ENCODE assay signal across 9 cellular contexts in the genomic region with DNA sequence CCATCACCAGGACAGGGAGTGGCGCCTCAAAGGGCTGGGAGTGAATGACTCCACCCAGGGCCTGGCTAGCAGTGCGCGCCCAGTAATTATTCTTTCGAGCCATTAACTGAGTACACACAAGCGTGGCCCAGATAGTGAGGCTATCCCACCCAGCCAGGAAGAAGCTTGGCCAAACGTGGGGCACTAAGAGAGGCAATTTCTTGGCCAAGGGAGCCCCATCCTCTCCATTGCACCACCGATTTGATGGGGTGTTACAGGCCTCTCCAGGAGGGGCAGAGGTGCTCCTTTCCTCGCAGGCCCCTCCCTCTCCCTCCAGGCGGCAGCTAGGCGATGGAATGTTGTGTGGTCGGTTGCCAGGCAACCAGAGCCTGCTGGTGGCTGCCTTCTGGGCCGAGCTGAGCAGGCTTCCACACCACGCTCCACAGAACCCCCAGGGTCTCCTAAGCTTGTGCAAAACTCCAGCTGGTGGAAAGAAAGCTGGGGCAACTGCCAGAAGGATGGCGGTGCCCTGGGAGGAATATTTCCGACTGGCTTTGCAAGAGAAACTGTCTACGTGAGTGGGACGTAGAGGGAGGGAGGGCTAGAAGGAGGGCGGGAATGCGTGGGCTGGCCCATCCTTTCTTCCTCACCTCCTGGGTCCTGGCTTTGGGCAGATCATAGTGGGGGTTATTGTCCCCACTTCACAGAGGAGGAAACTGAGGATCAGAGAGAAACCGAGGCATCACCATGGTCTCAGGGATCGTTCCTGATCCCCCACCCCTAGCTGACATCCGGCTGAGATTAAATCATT. TPM values are rescaled to one million over a fixed set of nuclear protein-coding genes. Genes with fewer than 3 reads are reported as not detected.
A peak's percentile ranks its signal among the peaks of the same experiment; 100 is the strongest.
DNase-seq lines count a peak whose midpoint lies in the region; TF ChIP-seq lines count a peak whose summit lies in the region.
"Had no signal": no experiment of that assay in that cellular context is flagged by ENCODE, and none has a peak within 500 bp of the region (broad histone marks: within the 10 kb centered on the region; RNA-seq: fewer than 3 reads in every experiment).

A gene (plus strand): TSS at position 364 of the 790 bp plus-strand sequence. CDS start 134 bp downstream, at position 498.

- no peaks in the 10 kb centered on the region for H3K9me3 Mint-ChIP-seq in MCF 10A (ENCODE audit: unreplicated experiment)
- no peaks in the 10 kb centered on the region for H3K9me3 Mint-ChIP-seq in T-helper 2 cell treated with Interferon-gamma antibody and Interleukin-4, amounts not matched to agents 5 μg/mL and 100 μg/mL, for 36 hours

- H3K36me3 ChIP-seq in suprapubic skin, result no peaks in the 10 kb centered on the region

- no peak for TF ChIP-seq EP300 in suprapubic skin (IDR thresholded peaks at IDR 0.05)

- intact Hi-C loops in MCF 10A (cut with micrococcal nuclease), result loop anchor here (10.0 kb wide), 1 partner anchor 245 kb away; a partner anchor contains a TSS

- in situ Hi-C loops in GM13977 (cut with MboI; ENCODE audit: low pct_unique_long_range_greater_than_20kb, low sequenced_read_pairs, unreplicated experiment), result no loop called here

- no TSS peak for BruUV-seq in MCF 10A (replicated peaks; lab: Mats Ljungman, UMichigan)

- H3K4me1 ChIP-seq in suprapubic skin, result peaks cover 31% of the 10 kb centered on the region

- H3K27ac Mint-ChIP-seq in MCF 10A (ENCODE audit: low read depth, unreplicated experiment), result no peak within 1 kb of the TSS
- H3K27ac Mint-ChIP-seq in T-helper 2 cell treated with Interferon-gamma antibody and Interleukin-4, amounts not matched to agents 5 μg/mL and 100 μg/mL, for 36 hours, result no peak within 1 kb of the TSS
- H3K27ac Mint-ChIP-seq: T-cell had no signal

- peak within 1 kb of the TSS; percentile 53 for H3K27ac ChIP-seq in suprapubic skin

- TF ChIP-seq POLR2A in suprapubic skin (IDR thresholded peaks at IDR 0.05), result no peak

- CTCF ChIA-PET in MCF 10A (lab: Yijun Ruan, JAX), result interaction anchor here (0.6 to 6.9 kb wide), 4 partner anchors 25 to 170 kb away, joined by 3 to 45 read pairs (median 3); no protein-coding TSS in a partner anchor

- H3K9me3 ChIP-seq in suprapubic skin, result no peaks in the 10 kb centered on the region

- POLR2A ChIA-PET in MCF 10A (lab: Yijun Ruan, JAX), result interaction anchor here (0.7 kb wide), 1 partner anchor 11 kb away, joined by 3 read pairs; no protein-coding TSS in a partner anchor

- H3K4me1 Mint-ChIP-seq in MCF 10A (ENCODE audit: insufficient read depth, unreplicated experiment), result peaks cover 19% of the 10 kb centered on the region
- peaks cover 13% of the 10 kb centered on the region for H3K4me1 Mint-ChIP-seq in T-helper 2 cell treated with Interferon-gamma antibody and Interleukin-4, amounts not matched to agents 5 μg/mL and 100 μg/mL, for 36 hours (ENCODE audit: low read depth)

- H3K4me3 ChIP-seq in suprapubic skin, result no peak within 1 kb of the TSS

- 15% methylated on average over 16 of the region's 22 CpGs for WGBS in suprapubic skin

- DNase-seq in NCI-H1417 (lab: John Stamatoyannopoulos, UW) (peak; percentile 60 to 92 (median 92)), NCI-H1417 treated with DMSO at 0.1 percent for 48 hours (lab: John Stamatoyannopoulos, UW) (no peak), NCI-H460 (ENCODE audit: extremely low read depth, low read depth) (peak; percentile 67), MCF 10A (ENCODE audit: unreplicated experiment) (peak; percentile 66), iPS-NIHi11 (ENCODE audit: low spot score) (peak; percentile 91), suprapubic skin (ENCODE audit: low spot score in 2 of 2) (peak in 1 of 2 donors; percentile 78), GM13977 (ENCODE audit: low spot score) (no peak)
- no peak for DNase-seq in T-helper 2 cell treated with Interferon-gamma antibody and Interleukin-4, amounts not matched to agents 5 μg/mL and 100 μg/mL, for 36 hours (ENCODE audit: low spot score)

- TF ChIP-seq CTCF in MCF 10A (IDR thresholded peaks at IDR 0.05; ENCODE audit: unreplicated experiment) (no peak), suprapubic skin (IDR thresholded peaks at IDR 0.05) (no peak), GM13977 (IDR thresholded peaks at IDR 0.05; ENCODE audit: extremely low read depth, insufficient read depth, missing control alignments) (no peak)

- H3K4me3 Mint-ChIP-seq in MCF 10A (ENCODE audit: unreplicated experiment), result no peak within 1 kb of the TSS
- no peak within 1 kb of the TSS for H3K4me3 Mint-ChIP-seq in T-helper 2 cell treated with Interferon-gamma antibody and Interleukin-4, amounts not matched to agents 5 μg/mL and 100 μg/mL, for 36 hours
- H3K4me3 Mint-ChIP-seq: T-cell had no signal

- H3K36me3 Mint-ChIP-seq in MCF 10A (ENCODE audit: insufficient read depth, unreplicated experiment), result no peaks in the 10 kb centered on the region
- no peaks in the 10 kb centered on the region for H3K36me3 Mint-ChIP-seq in T-helper 2 cell treated with Interferon-gamma antibody and Interleukin-4, amounts not matched to agents 5 μg/mL and 100 μg/mL, for 36 hours (ENCODE audit: low read depth)
- H3K36me3 Mint-ChIP-seq: T-cell had no signal

- peaks cover 14% of the 10 kb centered on the region for H3K27me3 Mint-ChIP-seq in MCF 10A (ENCODE audit: insufficient read depth, unreplicated experiment)
- peaks cover 27% of the 10 kb centered on the region for H3K27me3 Mint-ChIP-seq in T-helper 2 cell treated with Interferon-gamma antibody and Interleukin-4, amounts not matched to agents 5 μg/mL and 100 μg/mL, for 36 hours (ENCODE audit: low read depth)

- H3K27me3 ChIP-seq in suprapubic skin, result peaks cover 25% of the 10 kb centered on the region

RNA-seq across cellular contexts. Expression of the gene that starts here (rescaled TPM):
- 0.20 and 0.97 TPM in 2 replicates for total RNA-seq in NCI-H460 (2014; rRNA removed; shearing (Covaris generic))
- 2.9 and 3.0 TPM in 2 replicates for polyA plus RNA-seq in NCI-H460 (2014; cell fraction: nucleus; rRNA removed)
- total RNA-seq in MCF 10A (2022) (not detected in 2 replicates), suprapubic skin (1 to 10 TPM; 1.0 to 2.6 (median 2.0) TPM)

Comparison
In these comparisons a context has a peak if more than half of its experiments do, and no peak if none do; other contexts are left out.
1. DNase-seq: peak in NCI-H1417 (3 of 3), NCI-H460 (single experiment) and iPS-NIHi11 (single experiment); none in NCI-H1417 treated with DMSO at 0.1 percent for 48 hours (single experiment), GM13977 (single experiment) and T-helper 2 cell treated with Interferon-gamma antibody and Interleukin-4, amounts not matched to agents 5 μg/mL and 100 μg/mL, for 36 hours (single experiment).
2. Peak in DNase-seq in MCF 10A; RNA of the gene not detected or under 1 TPM.